In genomic region chr4:38955957-38956356, GRCh38 we compare ENCODE assay signal across 20 cellular contexts.
DNase-seq lines count a peak whose midpoint lies in the region; ATAC-seq, FAIRE-seq and TF ChIP-seq lines count a peak whose summit lies in the region.
"Had no signal": no experiment of that assay in that cellular context is flagged by ENCODE, and none has a peak within 500 bp of the region (broad histone marks: within the 10 kb centered on the region; RNA-seq: fewer than 3 reads in every experiment).

No MANE protein-coding gene starts in this region.

- WGBS in HepG2 (ENCODE audit: low lambda C conversion rate) = 69% methylated on average over 4 of the region's 4 CpGs
- WGBS in right lobe of liver (ENCODE audit: insufficient coverage, low coverage, low lambda C conversion rate, missing lambda C conversion rate) = 90% methylated on average over 4 of the region's 4 CpGs
- WGBS in H1 (ENCODE audit: extremely low coverage in 1 of 2, insufficient coverage in 1 of 2, insufficient read length in 1 of 2, insufficient replicate concordance in 2 of 2, low coverage in 1 of 2, low lambda C conversion rate in 2 of 2, missing lambda C conversion rate in 1 of 2), 2 experiments = 94 to 100% methylated on average over 1 to 4 of the region's 4 CpGs
- 84% methylated on average over 4 of the region's 4 CpGs for WGBS in hepatocyte (ENCODE audit: low lambda C conversion rate, missing lambda C conversion rate)

- no peak overlapping the region for H3K14ac ChIP-seq in H1 (ENCODE audit: insufficient read length)

- H4K5ac ChIP-seq in H1 (ENCODE audit: insufficient read length, low read depth, low read length) = no peak overlapping the region

- no peak overlapping the region for H3K23ac ChIP-seq in H1 (ENCODE audit: insufficient read length)

- TF ChIP-seq EP300 in HepG2 (IDR thresholded peaks at IDR 0.05; ENCODE audit: low read depth in 2 of 2, low read length in 2 of 2) (no peak), HepG2 (CRISPR knock-in tag; IDR thresholded peaks at IDR 0.05; ENCODE audit: borderline replicate concordance) (no peak), H1 (IDR thresholded peaks at IDR 0.05; ENCODE audit: borderline replicate concordance in 1 of 2, low read depth in 2 of 2, low read length in 2 of 2) (no peak)

- no peak overlapping the region for H2BK15ac ChIP-seq in H1 (ENCODE audit: low read length)

- H3K23me2 ChIP-seq in H1 (ENCODE audit: low read depth, low read length) = no peaks in the 10 kb centered on the region

- H3K36me3 ChIP-seq in HepG2 (replicated peaks in 1 of 2; ENCODE audit: control insufficient read depth in 1 of 2, insufficient read depth in 2 of 2, low read length in 2 of 2) = no peaks in the 10 kb centered on the region
- H3K36me3 ChIP-seq in right lobe of liver = no peaks in the 10 kb centered on the region
- no peaks in the 10 kb centered on the region for H3K36me3 ChIP-seq in H1 (ENCODE audit: control insufficient read depth in 2 of 4, insufficient read depth in 4 of 4, low read length in 3 of 4)
- H3K36me3 ChIP-seq in hepatocyte (replicated peaks; ENCODE audit: insufficient read depth, low read depth) = no peaks in the 10 kb centered on the region
- H3K36me3 ChIP-seq: MG63 had no signal

- DNase-seq in HepG2 (ENCODE audit: low spot score) (no peak), right lobe of liver (no peak), OCI-M1 (lab: John Stamatoyannopoulos, UW) (peak; percentile 14), H1 (ENCODE audit: low read depth in 1 of 2, low spot score in 2 of 2) (no peak), hepatocyte (ENCODE audit: low spot score) (no peak), putamen (ENCODE audit: low spot score) (no peak), HEK293T (ENCODE audit: extremely low spot score) (no peak)
- DNase-seq: C1 segment of cervical spinal cord; CD4-positive, alpha-beta memory T cell; COR-L47; KG1; MG63; NCI-H2029; NCI-H446; NCI-H524 treated with DMSO at 0.1 percent for 48 hours; NCI-H774; PC-3; SK-N-SH had no signal

- H3K18ac ChIP-seq in H1 (ENCODE audit: extremely low read depth, low read length) = no peak overlapping the region

- H2BK120ac ChIP-seq in H1 (replicated peaks; ENCODE audit: low read depth, low read length) = no peak overlapping the region

- POLR2A ChIA-PET in HepG2 (lab: Yijun Ruan, JAX) (no interaction called here), H1 (lab: Charles Lee; ENCODE audit: partially characterized antibody) (interaction anchor here (0.7 kb wide), 1 partner anchor 19 kb away, joined by 3 read pairs; no protein-coding TSS in a partner anchor), HEK293T (lab: Yijun Ruan, JAX) (no interaction called here)

- H2BK5ac ChIP-seq in H1 (ENCODE audit: low read depth, low read length) = no peak overlapping the region

- in situ Hi-C loops in HepG2 (cut with HindIII; ENCODE audit: extremely low pct_ligation_motif_present, low pct_unique_long_range_greater_than_20kb) = no loop called here

- H3K9ac ChIP-seq in HepG2 (ENCODE audit: insufficient read depth, low read depth, low read length) = no peak overlapping the region
- no peak overlapping the region for H3K9ac ChIP-seq in H1 (replicated peaks in 1 of 4; ENCODE audit: extremely low read depth in 1 of 4, low read depth in 3 of 4, low read length in 3 of 4)
- H3K9ac ChIP-seq: SK-N-SH had no signal

- H4K8ac ChIP-seq in H1 (ENCODE audit: extremely low read depth, insufficient read depth, low read length) = no peak overlapping the region

- BruUV-seq in HepG2 (replicated peaks; lab: Mats Ljungman, UMichigan) = no TSS peak

- no peaks in the 10 kb centered on the region for H4K20me1 ChIP-seq in HepG2 (ENCODE audit: insufficient read depth, low read length)
- H4K20me1 ChIP-seq in H1 (replicated peaks in 1 of 2; ENCODE audit: control insufficient read depth in 1 of 2, insufficient read depth in 2 of 2, low read length in 2 of 2) = no peaks in the 10 kb centered on the region
- no peaks in the 10 kb centered on the region for H4K20me1 ChIP-seq in hepatocyte (ENCODE audit: insufficient read depth, poor library complexity, severe bottlenecking)

- H3K9me2 ChIP-seq in hepatocyte (replicated peaks; ENCODE audit: insufficient read depth) = no peaks in the 10 kb centered on the region
- H3K9me2 ChIP-seq: SK-N-SH had no signal

- H3K4me3 ChIP-seq in HepG2 (replicated peaks in 1 of 3; ENCODE audit: insufficient read depth in 1 of 3, low read depth in 2 of 3, low read length in 3 of 3) (no peak overlapping the region), right lobe of liver (no peak overlapping the region), H1 (ENCODE audit: extremely low read depth in 1 of 4, insufficient read depth in 2 of 4, low read depth in 3 of 4, low read length in 4 of 4) (no peak overlapping the region), hepatocyte (no peak overlapping the region)
- H3K4me3 ChIP-seq: MG63 had no signal

- no peaks in the 10 kb centered on the region for H3K9me3 ChIP-seq in HepG2 (ENCODE audit: low read length)
- H3K9me3 ChIP-seq in right lobe of liver = no peaks in the 10 kb centered on the region
- H3K9me3 ChIP-seq in H1 (ENCODE audit: insufficient read depth in 2 of 2, low read depth in 1 of 2, low read length in 1 of 2) = no peaks in the 10 kb centered on the region
- H3K9me3 ChIP-seq in hepatocyte (ENCODE audit: low read depth) = no peaks in the 10 kb centered on the region
- H3K9me3 ChIP-seq: MG63, SK-N-SH had no signal

- H2AFZ ChIP-seq in HepG2 (ENCODE audit: low read length) (no peak overlapping the region), H1 (ENCODE audit: low read length) (peak overlapping the region; percentile 49; the same call in 1 of the 2 replicates), hepatocyte (no peak overlapping the region)

- no peak overlapping the region for H2AK5ac ChIP-seq in H1 (ENCODE audit: low read depth, low read length)

- H3K4me2 ChIP-seq in HepG2 (ENCODE audit: low read depth, low read length) (no peak overlapping the region), H1 (ENCODE audit: insufficient read depth in 1 of 2, low read depth in 2 of 2, low read length in 2 of 2) (no peak overlapping the region), hepatocyte (no peak overlapping the region)
- H3K4me2 ChIP-seq: SK-N-SH had no signal

- H3K4ac ChIP-seq in H1 (replicated peaks; ENCODE audit: insufficient read length, low read depth, low read length) = no peak overlapping the region

- no peak for TF ChIP-seq CTCF in HepG2 (CRISPR knock-in tag; IDR thresholded peaks at IDR 0.05)
- no peak for TF ChIP-seq CTCF in right lobe of liver (IDR thresholded peaks at IDR 0.05)
- no peak for TF ChIP-seq CTCF in H1 (IDR thresholded peaks at IDR 0.05; ENCODE audit: control extremely low read depth in 1 of 3, insufficient read depth in 1 of 3, low read depth in 1 of 3, low read length in 3 of 3)
- TF ChIP-seq CTCF in hepatocyte (IDR thresholded peaks at IDR 0.05; ENCODE audit: poor library complexity) = no peak

- H3K79me2 ChIP-seq in HepG2 (ENCODE audit: insufficient read depth, low read length) = no peaks in the 10 kb centered on the region
- H3K79me2 ChIP-seq in H1 (ENCODE audit: control insufficient read depth in 1 of 2, insufficient read depth in 2 of 2, low read length in 2 of 2) = no peaks in the 10 kb centered on the region
- H3K79me2 ChIP-seq in hepatocyte = no peaks in the 10 kb centered on the region

- FAIRE-seq in HepG2 (lab: Jason Lieb, UNC) = no peak
- FAIRE-seq in H1 (lab: Jason Lieb, UNC) = no peak
- FAIRE-seq: G401.6 had no signal

- H2BK12ac ChIP-seq in H1 (ENCODE audit: low read depth, low read length) = no peak overlapping the region

- no peak for TF ChIP-seq RAD21 in HepG2 (CRISPR knock-in tag; IDR thresholded peaks at IDR 0.05)
- no peak for TF ChIP-seq RAD21 in H1 (IDR thresholded peaks at IDR 0.05 in 1 of 2, conservative IDR thresholded peaks at IDR 0.05 in 1 of 2; ENCODE audit: low read depth in 2 of 2, low read length in 2 of 2)

- H3K27ac ChIP-seq in HepG2 (ENCODE audit: extremely low read length, insufficient read depth, low read length) (no peak overlapping the region), right lobe of liver (no peak overlapping the region), H1 (ENCODE audit: low read depth, low read length) (no peak overlapping the region), hepatocyte (no peak overlapping the region)
- H3K27ac ChIP-seq: HL-60 had no signal

- intact Hi-C loops in HepG2 (cut with micrococcal nuclease; ENCODE audit: unreplicated experiment) = no loop called here
- intact Hi-C loops in right lobe of liver (cut with DNase I) = no loop called here

- H3K27me3 ChIP-seq in HepG2 (ENCODE audit: control insufficient read depth in 1 of 2, insufficient read depth in 2 of 2, low read length in 2 of 2) (no peaks in the 10 kb centered on the region), right lobe of liver (no peaks in the 10 kb centered on the region), H1 (replicated peaks in 1 of 4; ENCODE audit: control insufficient read depth in 3 of 4, extremely low read depth in 1 of 4, insufficient read depth in 3 of 4, low read length in 3 of 4) (no peaks in the 10 kb centered on the region), hepatocyte (no peaks in the 10 kb centered on the region)
- H3K27me3 ChIP-seq: MG63 had no signal

- H3K4me1 ChIP-seq in HepG2 (ENCODE audit: insufficient read depth, low read length) (peaks cover 3% of the 10 kb centered on the region), right lobe of liver (peaks cover 0 to 11% (median 4%) of the 10 kb centered on the region in 4 donors), H1 (replicated peaks in 1 of 4; ENCODE audit: control insufficient read depth in 3 of 4, insufficient read depth in 4 of 4, low read length in 3 of 4) (no peaks in the 10 kb centered on the region), hepatocyte (ENCODE audit: insufficient read depth) (no peaks in the 10 kb centered on the region)

- no peak overlapping the region for H3K56ac ChIP-seq in H1 (replicated peaks; ENCODE audit: insufficient read length, low read depth, low read length)

- H4K91ac ChIP-seq in H1 (replicated peaks; ENCODE audit: insufficient read length, low read length) = no peak overlapping the region

- H3K79me1 ChIP-seq in H1 (ENCODE audit: low read depth, low read length) = no peaks in the 10 kb centered on the region

- no peak for TF ChIP-seq POLR2A in HepG2 (IDR thresholded peaks at IDR 0.05; ENCODE audit: insufficient read depth in 1 of 2, low read depth in 2 of 2, low read length in 2 of 2)
- no peak for TF ChIP-seq POLR2A in right lobe of liver (IDR thresholded peaks at IDR 0.05)
- TF ChIP-seq POLR2A in H1 (IDR thresholded peaks at IDR 0.05; ENCODE audit: control extremely low read depth in 1 of 2, low read depth in 2 of 2, low read length in 2 of 2) = no peak

- ATAC-seq in HepG2 (no peak), right lobe of liver (no peak)
- ATAC-seq: PC-3 had no signal

- CTCF ChIA-PET in HepG2 (lab: Yijun Ruan, JAX; ENCODE audit: low intra/inter-chr PET ratio, low total read pairs) = no interaction called here
- CTCF ChIA-PET in H1 (lab: Charles Lee; ENCODE audit: partially characterized antibody) = interaction anchor here (1.1 kb wide), 1 partner anchor 63 kb away, joined by 6 read pairs; no protein-coding TSS in a partner anchor
- CTCF ChIA-PET in HEK293T (lab: Yijun Ruan, JAX) = no interaction called here

- H2BK20ac ChIP-seq in H1 (ENCODE audit: low read length) = no peak overlapping the region

TF ChIP-seq in H1, 55 proteins besides CTCF, POLR2A, EP300 and RAD21 (continues in another document):
- no peak for TF ChIP-seq FOSL1 (IDR thresholded peaks at IDR 0.05; ENCODE audit: insufficient read depth, low read depth, low read length)

TF ChIP-seq in HEK293T, 16 proteins besides CTCF, POLR2A, EP300 and RAD21 (continues in another document):
- TF ChIP-seq FOXA1 (IDR thresholded peaks at IDR 0.05) = no peak
- TF ChIP-seq SUZ12 (IDR thresholded peaks at IDR 0.05) = no peak
- TF ChIP-seq TARDBP (IDR thresholded peaks at IDR 0.05) = no peak

Comparison
In these comparisons a context has a peak if more than half of its experiments do, and no peak if none do; other contexts are left out.
1. Of the 41 proteins assayed by ChIP-seq in both HepG2 and H1: peak only in HepG2: none; only in H1: none; in both: CEBPB; in neither: 40.